In the genomic region with DNA sequence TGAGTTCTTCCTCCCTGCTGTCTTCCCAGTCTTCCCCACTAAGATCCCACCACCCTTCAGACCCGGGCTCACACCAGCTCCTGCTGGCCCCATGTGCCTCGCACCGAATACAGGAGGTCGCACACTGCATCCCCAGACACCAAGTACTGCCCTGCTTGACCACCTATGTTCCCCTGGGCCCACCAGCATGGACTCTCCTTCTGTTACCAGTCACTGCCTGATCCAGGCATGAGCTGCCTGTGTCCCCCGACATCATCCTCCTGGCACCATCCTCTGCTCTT, we compare ENCODE assay signal across 9 cellular contexts.
DNase-seq lines count a peak whose midpoint lies in the region; ATAC-seq and TF ChIP-seq lines count a peak whose summit lies in the region.
"Had no signal": no experiment of that assay in that cellular context is flagged by ENCODE, and none has a peak within 500 bp of the region (broad histone marks: within the 10 kb centered on the region; RNA-seq: fewer than 3 reads in every experiment).

No MANE protein-coding gene starts in this region.

- peaks cover 70% of the 10 kb centered on the region for H3K4me1 Mint-ChIP-seq in activated CD4-positive, alpha-beta T cell treated with anti-CD3 and anti-CD28 coated beads for 36 hours
- peaks cover 27% of the 10 kb centered on the region for H3K4me1 Mint-ChIP-seq in central memory CD8-positive, alpha-beta T cell

- POLR2A ChIA-PET in activated CD4-positive, alpha-beta T cell treated with anti-CD3 and anti-CD28 coated beads for 36 hours (lab: Charles Lee), result interaction anchor here (0.8 to 1.4 kb wide), 3 partner anchors 13 to 476 kb away, joined by 4 to 6 read pairs (median 4); no protein-coding TSS in a partner anchor

- no peak for TF ChIP-seq CTCF in thoracic aorta (IDR thresholded peaks at IDR 0.05)
- no peak for TF ChIP-seq CTCF in BE2C (IDR thresholded peaks at IDR 0.05; ENCODE audit: low read depth, low read length)

- H3K36me3 Mint-ChIP-seq in activated CD4-positive, alpha-beta T cell treated with anti-CD3 and anti-CD28 coated beads for 36 hours (ENCODE audit: low read depth), result peaks cover 5% of the 10 kb centered on the region
- peaks cover 6% of the 10 kb centered on the region for H3K36me3 Mint-ChIP-seq in central memory CD8-positive, alpha-beta T cell (ENCODE audit: insufficient read depth)

- peak overlapping the region; percentile 22 for H3K4me3 ChIP-seq in thoracic aorta
- H3K4me3 ChIP-seq in BE2C (ENCODE audit: low read depth, low read length), result no peak overlapping the region
- H3K4me3 ChIP-seq: left ventricle myocardium inferior had no signal

- no peaks in the 10 kb centered on the region for H3K9me3 Mint-ChIP-seq in activated CD4-positive, alpha-beta T cell treated with anti-CD3 and anti-CD28 coated beads for 36 hours (ENCODE audit: low read depth)
- no peaks in the 10 kb centered on the region for H3K9me3 Mint-ChIP-seq in central memory CD8-positive, alpha-beta T cell

- peak overlapping the region; percentile 96 for H3K27ac Mint-ChIP-seq in activated CD4-positive, alpha-beta T cell treated with anti-CD3 and anti-CD28 coated beads for 36 hours
- H3K27ac Mint-ChIP-seq in central memory CD8-positive, alpha-beta T cell (ENCODE audit: low read depth), result peak overlapping the region; percentile 87

- H3K4me1 ChIP-seq in thoracic aorta (ENCODE audit: control insufficient read depth in 1 of 2, low read depth in 2 of 2) (peaks cover 16 to 29% of the 10 kb centered on the region in 2 donors), BE2C (no peaks in the 10 kb centered on the region)

- H3K27me3 Mint-ChIP-seq in activated CD4-positive, alpha-beta T cell treated with anti-CD3 and anti-CD28 coated beads for 36 hours, result no peaks in the 10 kb centered on the region
- H3K27me3 Mint-ChIP-seq in central memory CD8-positive, alpha-beta T cell, result no peaks in the 10 kb centered on the region

- H3K4me3 Mint-ChIP-seq in activated CD4-positive, alpha-beta T cell treated with anti-CD3 and anti-CD28 coated beads for 36 hours, result peak overlapping the region; percentile 78
- H3K4me3 Mint-ChIP-seq in central memory CD8-positive, alpha-beta T cell, result peak overlapping the region; percentile 14

- ATAC-seq in activated CD4-positive, alpha-beta T cell treated with anti-CD3 and anti-CD28 coated beads for 36 hours, result peak; percentile 17
- ATAC-seq in HG03159 (IDR thresholded peaks at IDR 0.05; ENCODE audit: unreplicated experiment) (peak; percentile 17), thoracic aorta (ENCODE audit: insufficient number of reproducible peaks, low FRiP score, low read depth) (no peak)
- ATAC-seq in central memory CD8-positive, alpha-beta T cell (replicated peaks; ENCODE audit: extremely low read depth, poor library complexity, severe bottlenecking), result no peak

- H3K27ac ChIP-seq in thoracic aorta, result peak overlapping the region; percentile 51 to 84
- H3K27ac ChIP-seq: left ventricle myocardium inferior had no signal

- intact Hi-C loops in activated CD4-positive, alpha-beta T cell treated with anti-CD3 and anti-CD28 coated beads for 36 hours (cut with DNase I, micrococcal nuclease), result loop anchor here (1.0 to 5.0 kb wide), 14 partner anchors 33 to 476 kb away; partner anchors contain the start of gene ZC3H12D (in 1 of the 2)

- no peaks in the 10 kb centered on the region for H3K27me3 ChIP-seq in thoracic aorta (replicated peaks; ENCODE audit: insufficient read depth)
- no peaks in the 10 kb centered on the region for H3K27me3 ChIP-seq in BE2C

- DNase-seq in activated CD4-positive, alpha-beta T cell treated with anti-CD3 and anti-CD28 coated beads for 36 hours, result no peak
- no peak for DNase-seq in activated CD4-positive, alpha-beta T cell treated with anti-CD3 and anti-CD28 coated beads, Interleukin-2, amount 50 U/mL, for 1 hour
- no peak for DNase-seq in central memory CD8-positive, alpha-beta T cell (ENCODE audit: low spot score in 2 of 2)
- DNase-seq in thoracic aorta (ENCODE audit: low spot score) (no peak), BE2C (no peak), occipital lobe (lab: John Stamatoyannopoulos, UW) (no peak), SIG-M5 treated with dmso at 0.1 percent for 504 hours (lab: John Stamatoyannopoulos, UW; ENCODE audit: unreplicated experiment) (no peak)
- DNase-seq: left ventricle myocardium inferior had no signal

- CTCF ChIA-PET in activated CD4-positive, alpha-beta T cell treated with anti-CD3 and anti-CD28 coated beads for 36 hours (lab: Charles Lee), result interaction anchor here (0.7 to 10.1 kb wide), 11 partner anchors 14 to 514 kb away, joined by 3 to 118 read pairs (median 4); no protein-coding TSS in a partner anchor

- H3K9me3 ChIP-seq in thoracic aorta (no peaks in the 10 kb centered on the region), BE2C (no peaks in the 10 kb centered on the region)
- H3K9me3 ChIP-seq: left ventricle myocardium inferior had no signal

- H3K36me3 ChIP-seq in thoracic aorta (no peaks in the 10 kb centered on the region), BE2C (no peaks in the 10 kb centered on the region)
- H3K36me3 ChIP-seq: left ventricle myocardium inferior had no signal

Comparison
In these comparisons a context has a peak if more than half of its experiments do, and no peak if none do; other contexts are left out.
1. ATAC-seq: peak in activated CD4-positive, alpha-beta T cell treated with anti-CD3 and anti-CD28 coated beads for 36 hours (single experiment) and HG03159 (single experiment); none in central memory CD8-positive, alpha-beta T cell (single experiment) and thoracic aorta (single experiment).